ENCODE assay signal across 29 cellular contexts in genomic region chr4:63580796-63581475, GRCh38.
DNase-seq lines count a peak whose midpoint lies in the region; ATAC-seq and TF ChIP-seq lines count a peak whose summit lies in the region.
"Had no signal": no experiment of that assay in that cellular context is flagged by ENCODE, and none has a peak within 500 bp of the region (broad histone marks: within the 10 kb centered on the region; RNA-seq: fewer than 3 reads in every experiment).

No MANE protein-coding gene starts in this region.

- H4K8ac ChIP-seq in mesenchymal stem cell (ENCODE audit: low read length), result no peak overlapping the region

- no peak overlapping the region for H3K23ac ChIP-seq in mesenchymal stem cell (ENCODE audit: low read length in 2 of 2)

- H3K4me1 ChIP-seq in mesenchymal stem cell (ENCODE audit: control insufficient read depth, insufficient read depth, low read depth, low read length), result peaks cover 7% of the 10 kb centered on the region
- H3K4me1 ChIP-seq: gastrocnemius medialis had no signal

- H3K4me3 Mint-ChIP-seq in activated CD4-positive, alpha-beta T cell treated with anti-CD3 and anti-CD28 coated beads, Interleukin-2, amount 10 ng/mL, durations not matched to agents 24 days and 14 days, result no peak overlapping the region
- H3K4me3 Mint-ChIP-seq: activated naive CD4-positive, alpha-beta T cell treated with anti-CD3 and anti-CD28 coated beads, Interleukin-2, amount 50 U/mL, for 24 hours; natural killer cell treated with Interleukin-12 subunit alpha and Interleukin-12 subunit beta and Interleukin-15 and Interleukin-18, amount 100 ng/mL, for 72 hours; stimulated activated naive CD8-positive, alpha-beta T cell treated with anti-CD3 and anti-CD28 coated beads, Interleukin-15, amount 100 ng/mL, for 72 hours; T-helper 1 cell treated with Interleukin-12 subunit alpha and Interleukin-12 subunit beta and Interleukin-4 antibody, amounts not matched to agents 30 μg/mL and 1 μg/mL, for 36 hours; type B pancreatic cell had no signal

- no peak overlapping the region for H2BK5ac ChIP-seq in mesenchymal stem cell (ENCODE audit: low read depth, low read length, poor library complexity, severe bottlenecking)

- no peaks in the 10 kb centered on the region for H3K36me3 Mint-ChIP-seq in activated CD4-positive, alpha-beta T cell treated with anti-CD3 and anti-CD28 coated beads, Interleukin-2, amount 10 ng/mL, durations not matched to agents 24 days and 14 days (ENCODE audit: low read depth)
- H3K36me3 Mint-ChIP-seq: activated naive CD4-positive, alpha-beta T cell treated with anti-CD3 and anti-CD28 coated beads, Interleukin-2, amount 50 U/mL, for 24 hours; natural killer cell treated with Interleukin-12 subunit alpha and Interleukin-12 subunit beta and Interleukin-15 and Interleukin-18, amount 100 ng/mL, for 72 hours; type B pancreatic cell had no signal

- peaks cover 5% of the 10 kb centered on the region for H3K9me3 Mint-ChIP-seq in activated CD4-positive, alpha-beta T cell treated with anti-CD3 and anti-CD28 coated beads, Interleukin-2, amount 10 ng/mL, durations not matched to agents 24 days and 14 days
- H3K9me3 Mint-ChIP-seq: T-helper 1 cell treated with Interleukin-12 subunit alpha and Interleukin-12 subunit beta and Interleukin-4 antibody, amounts not matched to agents 30 μg/mL and 1 μg/mL, for 36 hours; type B pancreatic cell had no signal

- WGBS in mesenchymal stem cell, result 83% methylated on average over 1 of the region's 1 CpG

- H3K4me3 ChIP-seq in NB4 (ENCODE audit: low read depth, low read length) (no peak overlapping the region), mesenchymal stem cell (ENCODE audit: insufficient read depth in 1 of 2, low read depth in 1 of 2, low read length in 2 of 2) (no peak overlapping the region)
- H3K4me3 ChIP-seq: gastrocnemius medialis had no signal

- no peak overlapping the region for H2AK5ac ChIP-seq in mesenchymal stem cell (ENCODE audit: low read length, severe bottlenecking)

- no peak overlapping the region for H3K4me2 ChIP-seq in mesenchymal stem cell (ENCODE audit: low read length, poor library complexity, severe bottlenecking)

- peaks cover 7% of the 10 kb centered on the region for H3K9me3 ChIP-seq in mesenchymal stem cell (ENCODE audit: control insufficient read depth, low read length)
- H3K9me3 ChIP-seq: gastrocnemius medialis had no signal

- H3K27me3 ChIP-seq in mesenchymal stem cell (ENCODE audit: control insufficient read depth in 1 of 2, insufficient read depth in 1 of 2, low read length in 2 of 2), result no peaks in the 10 kb centered on the region
- H3K27me3 ChIP-seq: gastrocnemius medialis had no signal

- TF ChIP-seq POLR2A in NB4 (IDR thresholded peaks at IDR 0.05; ENCODE audit: extremely low read depth, insufficient read length), result no peak

- no peak overlapping the region for H3K4ac ChIP-seq in mesenchymal stem cell (ENCODE audit: low read depth in 1 of 2, low read length in 2 of 2)

- H3K9ac ChIP-seq in mesenchymal stem cell (ENCODE audit: low read length), result no peak overlapping the region

- H2BK12ac ChIP-seq in mesenchymal stem cell (ENCODE audit: low read length in 2 of 2), result no peak overlapping the region

- TF ChIP-seq CTCF in NB4 (IDR thresholded peaks at IDR 0.05; ENCODE audit: low read depth, low read length), result no peak

- no peak overlapping the region for H3K18ac ChIP-seq in mesenchymal stem cell (ENCODE audit: low read depth in 1 of 2, low read length in 2 of 2)

- no peaks in the 10 kb centered on the region for H3K27me3 Mint-ChIP-seq in activated CD4-positive, alpha-beta T cell treated with anti-CD3 and anti-CD28 coated beads, Interleukin-2, amount 10 ng/mL, durations not matched to agents 24 days and 14 days
- H3K27me3 Mint-ChIP-seq: activated naive CD4-positive, alpha-beta T cell treated with anti-CD3 and anti-CD28 coated beads, Interleukin-2, amount 50 U/mL, for 24 hours; natural killer cell treated with Interleukin-12 subunit alpha and Interleukin-12 subunit beta and Interleukin-15 and Interleukin-18, amount 100 ng/mL, for 72 hours; progenitor cell of endocrine pancreas; stimulated activated naive CD8-positive, alpha-beta T cell treated with anti-CD3 and anti-CD28 coated beads, Interleukin-15, amount 100 ng/mL, for 72 hours; type B pancreatic cell had no signal

- no peak overlapping the region for H2AFZ ChIP-seq in mesenchymal stem cell (ENCODE audit: low read depth, low read length)

- ATAC-seq in GM19351 (IDR thresholded peaks at IDR 0.05; ENCODE audit: unreplicated experiment) (peak; percentile 66), HG02884 (IDR thresholded peaks at IDR 0.05; ENCODE audit: unreplicated experiment) (peak; percentile 83), GM21723 (IDR thresholded peaks at IDR 0.05; ENCODE audit: unreplicated experiment) (no peak), HG03196 (IDR thresholded peaks at IDR 0.05; ENCODE audit: unreplicated experiment) (no peak)
- ATAC-seq: esophagus mucosa; gastrocnemius medialis; left cardiac atrium; natural killer cell treated with Interleukin-12 subunit alpha and Interleukin-12 subunit beta and Interleukin-15 and Interleukin-18, amount 100 ng/mL, for 72 hours; stimulated activated naive CD8-positive, alpha-beta T cell treated with anti-CD3 and anti-CD28 coated beads, Interleukin-15, amount 100 ng/mL, for 72 hours had no signal

- no peaks in the 10 kb centered on the region for H3K36me3 ChIP-seq in mesenchymal stem cell (ENCODE audit: control insufficient read depth in 1 of 2, insufficient read depth in 2 of 2, low read depth in 1 of 2, low read length in 2 of 2)
- H3K36me3 ChIP-seq: gastrocnemius medialis, WERI-Rb-1 had no signal

- intact Hi-C loops in activated CD4-positive, alpha-beta T cell treated with anti-CD3 and anti-CD28 coated beads, Interleukin-2, amount 10 ng/mL, durations not matched to agents 24 days and 14 days (cut with micrococcal nuclease), result no loop called here

- no peak overlapping the region for H3K27ac Mint-ChIP-seq in activated CD4-positive, alpha-beta T cell treated with anti-CD3 and anti-CD28 coated beads, Interleukin-2, amount 10 ng/mL, durations not matched to agents 24 days and 14 days
- H3K27ac Mint-ChIP-seq: activated naive CD4-positive, alpha-beta T cell treated with anti-CD3 and anti-CD28 coated beads, Interleukin-2, amount 50 U/mL, for 24 hours; natural killer cell treated with Interleukin-12 subunit alpha and Interleukin-12 subunit beta and Interleukin-15 and Interleukin-18, amount 100 ng/mL, for 72 hours; progenitor cell of endocrine pancreas; stimulated activated naive CD8-positive, alpha-beta T cell treated with anti-CD3 and anti-CD28 coated beads, Interleukin-15, amount 100 ng/mL, for 72 hours; T-helper 1 cell treated with Interleukin-12 subunit alpha and Interleukin-12 subunit beta and Interleukin-4 antibody, amounts not matched to agents 30 μg/mL and 1 μg/mL, for 36 hours; type B pancreatic cell had no signal

- H3K4me1 Mint-ChIP-seq in activated CD4-positive, alpha-beta T cell treated with anti-CD3 and anti-CD28 coated beads, Interleukin-2, amount 10 ng/mL, durations not matched to agents 24 days and 14 days, result no peaks in the 10 kb centered on the region
- H3K4me1 Mint-ChIP-seq: activated naive CD4-positive, alpha-beta T cell treated with anti-CD3 and anti-CD28 coated beads, Interleukin-2, amount 50 U/mL, for 24 hours; stimulated activated naive CD8-positive, alpha-beta T cell treated with anti-CD3 and anti-CD28 coated beads, Interleukin-15, amount 100 ng/mL, for 72 hours had no signal

- H4K91ac ChIP-seq in mesenchymal stem cell (ENCODE audit: low read length), result no peak overlapping the region

- no peak overlapping the region for H3K14ac ChIP-seq in mesenchymal stem cell (ENCODE audit: low read length in 2 of 2)

- peak; percentile 34 for DNase-seq in NB4 (ENCODE audit: low read depth)
- no peak for DNase-seq in mesenchymal stem cell
- no peak for DNase-seq in activated CD4-positive, alpha-beta T cell treated with anti-CD3 and anti-CD28 coated beads, Interleukin-2, amount 10 ng/mL, durations not matched to agents 24 days and 14 days
- no peak for DNase-seq in AML-193 (lab: John Stamatoyannopoulos, UW)
- DNase-seq: activated T-cell treated with anti-CD3 and anti-CD28 coated beads, Interleukin-2, amount 50 U/mL, for 48 hours; cerebellar nuclear complex; COR-L47; effector CD4-positive, alpha-beta T cell; EL; gastrocnemius medialis; KG1; left cardiac atrium; NCI-H1092 treated with DMSO at 0.1 percent for 48 hours; NCI-H2029 treated with DMSO at 0.1 percent for 48 hours; NCI-H510A; OCI-M1; SHP77 treated with DMSO at 0.1 percent for 48 hours; stimulated activated naive CD8-positive, alpha-beta T cell treated with anti-CD3 and anti-CD28 coated beads, Interleukin-15, amount 100 ng/mL, for 72 hours; WERI-Rb-1 had no signal

- H2BK15ac ChIP-seq in mesenchymal stem cell (ENCODE audit: low read depth, poor library complexity, severe bottlenecking), result no peak overlapping the region

- H2BK120ac ChIP-seq in mesenchymal stem cell (ENCODE audit: low read depth, low read length), result no peak overlapping the region

- no peaks in the 10 kb centered on the region for H3K79me1 ChIP-seq in mesenchymal stem cell (replicated peaks; ENCODE audit: low read length, poor library complexity, severe bottlenecking)

- peak overlapping the region; percentile 19 for H3K27ac ChIP-seq in mesenchymal stem cell (ENCODE audit: low read length, poor library complexity, severe bottlenecking)
- H3K27ac ChIP-seq: gastrocnemius medialis, WERI-Rb-1 had no signal

Comparison
In these comparisons a context has a peak if more than half of its experiments do, and no peak if none do; other contexts are left out.
1. ATAC-seq: peak in GM19351 (single experiment) and HG02884 (single experiment); none in GM21723 (single experiment) and HG03196 (single experiment).